ENCODE assay signal across 14 cellular contexts in genomic region chr5:56099346-56099745, GRCh38.
DNase-seq lines count a peak whose midpoint lies in the region; ATAC-seq and TF ChIP-seq lines count a peak whose summit lies in the region.
"Had no signal": no experiment of that assay in that cellular context is flagged by ENCODE, and none has a peak within 500 bp of the region (broad histone marks: within the 10 kb centered on the region; RNA-seq: fewer than 3 reads in every experiment).

No MANE protein-coding gene starts in this region.

- H3K4me1 ChIP-seq in CD4-positive, CD25-positive, alpha-beta regulatory T cell (ENCODE audit: control insufficient read depth, insufficient read depth, low read length, poor library complexity, severe bottlenecking) = peaks cover 47% of the 10 kb centered on the region
- peaks cover 34% of the 10 kb centered on the region for H3K4me1 ChIP-seq in effector memory CD4-positive, alpha-beta T cell (ENCODE audit: control insufficient read depth, insufficient read depth, low read length, poor library complexity, severe bottlenecking)
- H3K4me1 ChIP-seq: colonic mucosa, Peyer's patch had no signal

- no peak for DNase-seq in CD4-positive, CD25-positive, alpha-beta regulatory T cell
- DNase-seq in HFFc6 (peak; percentile 35), T1000 (lab: John Stamatoyannopoulos, UW) (no peak)
- no peak for DNase-seq in effector memory CD4-positive, alpha-beta T cell
- no peak for DNase-seq in naive thymus-derived CD8-positive, alpha-beta T cell
- no peak for DNase-seq in activated effector memory CD4-positive, alpha-beta T cell treated with anti-CD3 and anti-CD28 coated beads, Interleukin-2, amount 50 U/mL, for 16 hours
- DNase-seq: colonic mucosa; DMS153; Kasumi-1; NCI-H2227 treated with DMSO at 0.1 percent for 48 hours; Peyer's patch; stimulated activated CD4-positive, alpha-beta T cell treated with anti-CD3 and anti-CD28 coated beads, Interleukin-2, amount 100 ng/mL, for 48 hours; stomach had no signal

- POLR2A ChIA-PET in naive thymus-derived CD8-positive, alpha-beta T cell (lab: Charles Lee) = interaction anchor here (0.6 to 2.1 kb wide), 2 partner anchors 105 to 303 kb away, joined by 4 to 7 read pairs; partner anchors contain the start of gene IL6ST

- TF ChIP-seq CTCF in HFFc6 (IDR thresholded peaks at IDR 0.05) = no peak

- H3K36me3 Mint-ChIP-seq in CD4-positive, CD25-positive, alpha-beta regulatory T cell = no peaks in the 10 kb centered on the region
- H3K36me3 Mint-ChIP-seq in HFFc6 (ENCODE audit: low read depth) = no peaks in the 10 kb centered on the region
- H3K36me3 Mint-ChIP-seq in naive thymus-derived CD8-positive, alpha-beta T cell = no peaks in the 10 kb centered on the region

- peaks cover 2% of the 10 kb centered on the region for H3K27me3 ChIP-seq in CD4-positive, CD25-positive, alpha-beta regulatory T cell (ENCODE audit: control insufficient read depth, insufficient read depth, low read length)
- no peaks in the 10 kb centered on the region for H3K27me3 ChIP-seq in effector memory CD4-positive, alpha-beta T cell (replicated peaks; ENCODE audit: control insufficient read depth, insufficient read depth, low read length, poor library complexity, severe bottlenecking)
- H3K27me3 ChIP-seq: colonic mucosa, Peyer's patch, stomach had no signal

- no peaks in the 10 kb centered on the region for H3K36me3 ChIP-seq in CD4-positive, CD25-positive, alpha-beta regulatory T cell (ENCODE audit: control insufficient read depth, insufficient read depth, low read length)
- no peaks in the 10 kb centered on the region for H3K36me3 ChIP-seq in effector memory CD4-positive, alpha-beta T cell (ENCODE audit: control insufficient read depth, insufficient read depth, low read length)
- H3K36me3 ChIP-seq: colonic mucosa, Peyer's patch, stomach had no signal

- H3K27ac ChIP-seq in CD4-positive, CD25-positive, alpha-beta regulatory T cell (ENCODE audit: insufficient read depth, low read length, poor library complexity, severe bottlenecking) = peak overlapping the region; percentile 53
- peak overlapping the region; percentile 1 for H3K27ac ChIP-seq in effector memory CD4-positive, alpha-beta T cell (ENCODE audit: insufficient read depth, low read length, poor library complexity, severe bottlenecking)
- H3K27ac ChIP-seq: colonic mucosa had no signal

- H3K4me3 Mint-ChIP-seq in CD4-positive, CD25-positive, alpha-beta regulatory T cell = peak overlapping the region; percentile 9 to 57 (median 28)
- peak overlapping the region; percentile 5; the same call in 1 of the 2 replicates for H3K4me3 Mint-ChIP-seq in HFFc6
- H3K4me3 Mint-ChIP-seq in naive thymus-derived CD8-positive, alpha-beta T cell = peak overlapping the region in 7 of 10 donors; percentile 30 to 54 (median 40)

- peaks cover 27 to 91% (median 69%) of the 10 kb centered on the region in 4 donors for H3K4me1 Mint-ChIP-seq in CD4-positive, CD25-positive, alpha-beta regulatory T cell
- H3K4me1 Mint-ChIP-seq in HFFc6 (ENCODE audit: low read depth) = peaks cover 30% of the 10 kb centered on the region
- peaks cover 42 to 86% (median 76%) of the 10 kb centered on the region in 4 donors for H3K4me1 Mint-ChIP-seq in naive thymus-derived CD8-positive, alpha-beta T cell

- H3K27me3 Mint-ChIP-seq in CD4-positive, CD25-positive, alpha-beta regulatory T cell = peaks cover 4% of the 10 kb centered on the region
- peaks cover 4% of the 10 kb centered on the region for H3K27me3 Mint-ChIP-seq in HFFc6 (ENCODE audit: insufficient read depth)
- H3K27me3 Mint-ChIP-seq in naive thymus-derived CD8-positive, alpha-beta T cell = no peaks in the 10 kb centered on the region

- peak overlapping the region; percentile 91 to 100 (median 94) for H3K27ac Mint-ChIP-seq in CD4-positive, CD25-positive, alpha-beta regulatory T cell
- H3K27ac Mint-ChIP-seq in HFFc6 = no peak overlapping the region; the same call in 1 of the 2 replicates
- H3K27ac Mint-ChIP-seq in naive thymus-derived CD8-positive, alpha-beta T cell = peak overlapping the region; percentile 67 to 96 (median 90)

- no peak overlapping the region for H3K4me3 ChIP-seq in CD4-positive, CD25-positive, alpha-beta regulatory T cell (ENCODE audit: low read depth, low read length)
- no peak overlapping the region for H3K4me3 ChIP-seq in effector memory CD4-positive, alpha-beta T cell (ENCODE audit: insufficient read depth, low read depth, low read length, poor library complexity, severe bottlenecking)
- H3K4me3 ChIP-seq: colonic mucosa, Peyer's patch, stomach had no signal

- no peaks in the 10 kb centered on the region for H3K9me3 ChIP-seq in CD4-positive, CD25-positive, alpha-beta regulatory T cell (ENCODE audit: control insufficient read depth in 2 of 2, low read length in 2 of 2)
- H3K9me3 ChIP-seq in effector memory CD4-positive, alpha-beta T cell (ENCODE audit: control insufficient read depth, low read length) = no peaks in the 10 kb centered on the region
- H3K9me3 ChIP-seq: colonic mucosa, Peyer's patch, stomach had no signal

- peaks cover 0 to 2% (median 0%) of the 10 kb centered on the region in 7 donors for H3K9me3 Mint-ChIP-seq in CD4-positive, CD25-positive, alpha-beta regulatory T cell
- H3K9me3 Mint-ChIP-seq in HFFc6 = no peaks in the 10 kb centered on the region
- no peaks in the 10 kb centered on the region for H3K9me3 Mint-ChIP-seq in naive thymus-derived CD8-positive, alpha-beta T cell

- ATAC-seq in CD4-positive, CD25-positive, alpha-beta regulatory T cell (ENCODE audit: low read depth in 2 of 2) = no peak
- no peak for ATAC-seq in naive thymus-derived CD8-positive, alpha-beta T cell
- no peak for ATAC-seq in HG03280 (IDR thresholded peaks at IDR 0.05; ENCODE audit: unreplicated experiment)
